ENCODE assay signal across 30 cellular contexts in genomic region chr3:107283948-107284347, GRCh38.
DNase-seq lines count a peak whose midpoint lies in the region; ATAC-seq and TF ChIP-seq lines count a peak whose summit lies in the region.
"Had no signal": no experiment of that assay in that cellular context is flagged by ENCODE, and none has a peak within 500 bp of the region (broad histone marks: within the 10 kb centered on the region; RNA-seq: fewer than 3 reads in every experiment).

No MANE protein-coding gene starts in this region.

- no peak overlapping the region for H3K4me2 ChIP-seq in mesendoderm (ENCODE audit: low read length)
- H3K4me2 ChIP-seq: SK-N-SH had no signal

- H3K36me3 ChIP-seq in HUES64 (ENCODE audit: insufficient read depth, low read length) (no peaks in the 10 kb centered on the region), mesendoderm (ENCODE audit: control insufficient read depth, insufficient read depth, low read length) (no peaks in the 10 kb centered on the region)
- H3K36me3 ChIP-seq: ascending aorta, thoracic aorta had no signal

- no peak for TF ChIP-seq CTCF in choroid plexus epithelial cell (conservative IDR thresholded peaks at IDR 0.05; ENCODE audit: low read depth, low read length)

- H2BK120ac ChIP-seq in mesendoderm (ENCODE audit: low read depth, low read length): no peak overlapping the region

- peak overlapping the region; percentile 30 for H3K18ac ChIP-seq in mesendoderm (ENCODE audit: low read length)

- peaks cover 4% of the 10 kb centered on the region; the same call in 1 of the 2 replicates for H3K9me3 ChIP-seq in HUES64 (ENCODE audit: insufficient read depth, low read depth, low read length)
- H3K9me3 ChIP-seq: ascending aorta, mucosa of descending colon, SK-N-SH, thoracic aorta had no signal

- no peak overlapping the region for H3K4me3 ChIP-seq in HUES64 (ENCODE audit: low read length)
- no peak overlapping the region for H3K4me3 ChIP-seq in choroid plexus epithelial cell (ENCODE audit: low read depth, low read length)
- H3K4me3 ChIP-seq in mesendoderm (ENCODE audit: low read length): no peak overlapping the region
- H3K4me3 ChIP-seq: ascending aorta, lung, mucosa of descending colon, skin epidermis, thoracic aorta had no signal

- H2BK15ac ChIP-seq in mesendoderm (replicated peaks; ENCODE audit: low read depth): no peak overlapping the region

- H3K27ac ChIP-seq in HUES64 (ENCODE audit: low read depth, low read length) (0 out of 2 replicates have a peak overlapping the region, but pooled peaks have one; percentile 65), mesendoderm (ENCODE audit: low read depth, low read length) (no peak overlapping the region), substantia nigra (ENCODE audit: low read depth, low read length, poor library complexity, severe bottlenecking) (no peak overlapping the region)
- H3K27ac ChIP-seq: 22Rv1, ascending aorta, skin epidermis, thoracic aorta had no signal

- H2BK5ac ChIP-seq in mesendoderm (ENCODE audit: low read length): no peak overlapping the region

- no peak overlapping the region for H3K23ac ChIP-seq in mesendoderm (ENCODE audit: low read length)

- no peaks in the 10 kb centered on the region for H3K79me2 ChIP-seq in mesendoderm (ENCODE audit: control insufficient read depth, insufficient read depth, low read length)

- H3K4me1 ChIP-seq in HUES64 (ENCODE audit: insufficient read depth, low read length) (peaks cover 38% of the 10 kb centered on the region), mesendoderm (ENCODE audit: control insufficient read depth, low read depth, low read length) (peaks cover 15% of the 10 kb centered on the region)
- H3K4me1 ChIP-seq: ascending aorta had no signal

- H3K4ac ChIP-seq in mesendoderm (ENCODE audit: low read depth, low read length): no peak overlapping the region

- no peak for ATAC-seq in GM19463 (IDR thresholded peaks at IDR 0.05; ENCODE audit: unreplicated experiment)
- ATAC-seq: activated T-cell treated with anti-CD3 and anti-CD28 coated beads, Interleukin-2, amount 50 U/mL, for 4 hours; mucosa of descending colon; natural killer cell had no signal

- H3K9ac ChIP-seq in HUES64 (ENCODE audit: low read depth, low read length) (no peak overlapping the region), mesendoderm (ENCODE audit: low read length) (no peak overlapping the region)
- H3K9ac ChIP-seq: SK-N-SH had no signal

- H4K8ac ChIP-seq in mesendoderm (ENCODE audit: low read depth, low read length): no peak overlapping the region

- peak overlapping the region; percentile 35 for H3K56ac ChIP-seq in mesendoderm (ENCODE audit: low read length)

- H3K79me1 ChIP-seq in mesendoderm (ENCODE audit: low read length): no peaks in the 10 kb centered on the region

- H2AK5ac ChIP-seq in mesendoderm (ENCODE audit: low read length): no peak overlapping the region

- H3K27me3 ChIP-seq in HUES64 (ENCODE audit: insufficient read depth, low read length) (no peaks in the 10 kb centered on the region), mesendoderm (ENCODE audit: insufficient read depth, low read length, poor library complexity) (no peaks in the 10 kb centered on the region)
- H3K27me3 ChIP-seq: ascending aorta had no signal

- DNase-seq in DMS53 (lab: John Stamatoyannopoulos, UW): peak; percentile 36
- no peak for DNase-seq in DMS53 treated with DMSO at 0.1 percent for 48 hours (lab: John Stamatoyannopoulos, UW; ENCODE audit: unreplicated experiment)
- DNase-seq in choroid plexus epithelial cell (ENCODE audit: low read depth): peak; percentile 91
- DNase-seq in mesendoderm: peak; percentile 65
- no peak for DNase-seq in substantia nigra (lab: John Stamatoyannopoulos, UW)
- DNase-seq in NCI-H1436 treated with DMSO at 0.1 percent for 48 hours (lab: John Stamatoyannopoulos, UW): no peak
- DNase-seq: activated CD4-positive, CD25-positive, alpha-beta regulatory T cell; activated gamma-delta T cell; activated naive CD8-positive, alpha-beta T cell treated with anti-CD3 and anti-CD28 coated beads for 36 hours; activated T-cell treated with anti-CD3 and anti-CD28 coated beads, Interleukin-2, amount 50 U/mL, for 4 hours; DMS79 treated with DMSO at 0.1 percent for 48 hours; effector CD4-positive, alpha-beta T cell; foreskin melanocyte; GDM1; GOT3; KBM-7; mucosa of descending colon; natural killer cell; NCI-H1105; NCI-H187 treated with DMSO at 0.1 percent for 48 hours; NCI-H2171; NK-92 treated with Interleukin-12 subunit alpha and Interleukin-12 subunit beta, amount 100 ng/mL, for 24 hours; SK-N-SH had no signal

- H4K5ac ChIP-seq in mesendoderm (ENCODE audit: low read length): no peak overlapping the region

- 60% methylated on average over 3 of the region's 3 CpGs for WGBS in HUES64
- no CpG with 5 or more reads among the region's 3 CpGs for WGBS in mesendoderm (ENCODE audit: extremely low coverage, insufficient coverage, low lambda C conversion rate)

Comparison
In these comparisons a context has a peak if more than half of its experiments do, and no peak if none do; other contexts are left out.
1. DNase-seq: peak in DMS53 (single experiment), choroid plexus epithelial cell (single experiment) and mesendoderm (single experiment); none in DMS53 treated with DMSO at 0.1 percent for 48 hours (single experiment), substantia nigra (0 of 49) and NCI-H1436 treated with DMSO at 0.1 percent for 48 hours (single experiment).